In genomic region chr21:40120944-40121575, GRCh38 we compare ENCODE assay signal across 9 cellular contexts.
DNase-seq lines count a peak whose midpoint lies in the region; ATAC-seq and TF ChIP-seq lines count a peak whose summit lies in the region.
"Had no signal": no experiment of that assay in that cellular context is flagged by ENCODE, and none has a peak within 500 bp of the region (broad histone marks: within the 10 kb centered on the region; RNA-seq: fewer than 3 reads in every experiment).

No MANE protein-coding gene starts in this region.

- H3K27me3 ChIP-seq in mammary epithelial cell (ENCODE audit: insufficient read depth, low read length) (no peaks in the 10 kb centered on the region), osteoblast (ENCODE audit: insufficient read depth, low read length) (no peaks in the 10 kb centered on the region)

- H3K27ac ChIP-seq in mammary epithelial cell (ENCODE audit: insufficient read depth, low read depth, low read length) (no peak overlapping the region), osteoblast (ENCODE audit: low read depth, low read length) (no peak overlapping the region)
- H3K27ac ChIP-seq: SK-N-MC had no signal

- peak; percentile 94 to 97 for TF ChIP-seq CTCF in mammary epithelial cell (conservative IDR thresholded peaks at IDR 0.05 in 1 of 2, IDR thresholded peaks at IDR 0.05 in 1 of 2; ENCODE audit: extremely low read depth in 1 of 2, insufficient read depth in 1 of 2, low read depth in 1 of 2, low read length in 2 of 2)
- peak; percentile 54 for TF ChIP-seq CTCF in osteoblast (IDR thresholded peaks at IDR 0.05; ENCODE audit: extremely low read depth, low read depth, low read length)

- ATAC-seq in HG02588 (IDR thresholded peaks at IDR 0.05; ENCODE audit: unreplicated experiment), result no peak
- no peak for ATAC-seq in GM18502 (IDR thresholded peaks at IDR 0.05; ENCODE audit: poor library complexity, unreplicated experiment)

- no peak overlapping the region for H2AFZ ChIP-seq in mammary epithelial cell (ENCODE audit: low read depth, low read length)
- no peak overlapping the region for H2AFZ ChIP-seq in osteoblast (ENCODE audit: low read length)

- H4K20me1 ChIP-seq in mammary epithelial cell (ENCODE audit: insufficient read depth, low read length), result no peaks in the 10 kb centered on the region
- H4K20me1 ChIP-seq in osteoblast (ENCODE audit: insufficient read depth, low read length), result no peaks in the 10 kb centered on the region

- H3K9me3 ChIP-seq in mammary epithelial cell (replicated peaks; ENCODE audit: insufficient read depth, low read length) (no peaks in the 10 kb centered on the region), osteoblast (ENCODE audit: low read depth, low read length) (no peaks in the 10 kb centered on the region)

- H3K9ac ChIP-seq in mammary epithelial cell (ENCODE audit: insufficient read depth, low read length), result no peak overlapping the region

- no TSS peak for BruUV-seq in mammary epithelial cell (replicated peaks; lab: Mats Ljungman, UMichigan)

- in situ Hi-C loops in mammary epithelial cell (cut with MboI; ENCODE audit: low sequenced_read_pairs in 2 of 2), result loop anchor here (10.0 to 25.0 kb wide), 2 partner anchors 246 to 259 kb away; partner anchors contain the start of gene PCP4 (in 1 of the 2)

- intact Hi-C loops in mammary epithelial cell (cut with micrococcal nuclease), result loop anchor here (1.0 kb wide), 2 partner anchors 254 to 333 kb away; partner anchors contain the start of gene PCP4

- H3K79me2 ChIP-seq in mammary epithelial cell (ENCODE audit: insufficient read depth, low read length), result no peaks in the 10 kb centered on the region
- no peaks in the 10 kb centered on the region for H3K79me2 ChIP-seq in osteoblast (ENCODE audit: insufficient read depth, low read length)

- dilution Hi-C loops in mammary epithelial cell (cut with HindIII; ENCODE audit: low sequenced_read_pairs), result loop anchor here (10.0 kb wide), 1 partner anchor 256 kb away; the partner anchor contains the start of gene PCP4

- CTCF ChIA-PET in mammary epithelial cell (lab: Charles Lee; ENCODE audit: low non-redundant PET), result interaction anchor here (0.6 kb wide), 3 partner anchors 166 to 333 kb away, joined by 3 to 6 read pairs (median 3); no protein-coding TSS in a partner anchor

- no peak overlapping the region for H3K4me2 ChIP-seq in mammary epithelial cell (ENCODE audit: insufficient read depth, low read depth, low read length)
- H3K4me2 ChIP-seq in osteoblast (ENCODE audit: insufficient read depth, low read length), result no peak overlapping the region

- peaks cover 7% of the 10 kb centered on the region for H3K4me1 ChIP-seq in mammary epithelial cell (ENCODE audit: insufficient read depth, low read length)
- H3K4me1 ChIP-seq in osteoblast (ENCODE audit: insufficient read depth, low read length), result no peaks in the 10 kb centered on the region

- no peaks in the 10 kb centered on the region for H3K36me3 ChIP-seq in mammary epithelial cell (ENCODE audit: insufficient read depth, low read length)
- no peaks in the 10 kb centered on the region for H3K36me3 ChIP-seq in osteoblast (ENCODE audit: insufficient read depth, low read length)

- no peak overlapping the region for H3K4me3 ChIP-seq in mammary epithelial cell (replicated peaks in 1 of 3; ENCODE audit: insufficient read depth in 1 of 3, low read depth in 2 of 3, low read length in 3 of 3)
- H3K4me3 ChIP-seq in osteoblast (ENCODE audit: insufficient read depth, low read length), result no peak overlapping the region
- H3K4me3 ChIP-seq: SK-N-MC had no signal

- DNase-seq in ELR (ENCODE audit: low read depth) (peak; percentile 5), NCI-H146 (lab: John Stamatoyannopoulos, UW) (peak; percentile 29), mammary epithelial cell (no peak), osteoblast (ENCODE audit: insufficient read length, low spot score, missing footprints) (no peak), GM19240 (ENCODE audit: insufficient read length, low spot score) (no peak), NCI-H446 treated with DMSO at 0.1 percent for 48 hours (lab: John Stamatoyannopoulos, UW) (no peak)

- WGBS in mammary epithelial cell (ENCODE audit: low coverage, missing lambda C conversion rate), result 39% methylated on average over 4 of the region's 4 CpGs

Comparison
In these comparisons a context has a peak if more than half of its experiments do, and no peak if none do; other contexts are left out.
1. DNase-seq: peak in ELR (single experiment) and NCI-H146 (single experiment); none in mammary epithelial cell (single experiment), osteoblast (single experiment), GM19240 (single experiment) and NCI-H446 treated with DMSO at 0.1 percent for 48 hours (single experiment).